Comparison of ENCODE assay signal across 8 cellular contexts in the genomic region with DNA sequence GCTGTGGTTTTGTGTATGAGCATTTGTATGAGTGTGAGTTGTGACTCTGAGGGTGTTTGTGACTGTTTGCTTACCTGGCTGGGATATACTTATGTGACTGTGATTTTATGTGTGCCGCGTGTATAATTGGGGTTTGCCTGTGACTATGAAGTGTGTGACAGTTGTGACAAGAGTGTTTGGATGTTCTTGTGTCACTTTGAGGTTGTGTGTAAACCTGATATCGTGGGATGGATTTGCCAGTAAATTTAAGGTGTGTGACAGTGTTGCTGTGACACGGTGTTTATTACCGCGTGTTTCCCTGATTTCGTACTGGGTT. TPM values are rescaled to one million over a fixed set of nuclear protein-coding genes. Genes with fewer than 3 reads are reported as not detected.
DNase-seq lines count a peak whose midpoint lies in the region; ATAC-seq and TF ChIP-seq lines count a peak whose summit lies in the region.

No MANE protein-coding gene starts in this region.

- intact Hi-C loops in gastrocnemius medialis (cut with DNase I; ENCODE audit: low total_unique reads) = loop anchor here (1.0 to 5.0 kb wide), 12 partner anchors 94 to 1336 kb away; partner anchors contain the start of genes IGFLR1, ZFP30, ZNF345 and ZNF527

- TF ChIP-seq POLR2A in gastrocnemius medialis (IDR thresholded peaks at IDR 0.05) = no peak

- H3K27ac ChIP-seq in SJCRH30 = peak overlapping the region; percentile 59; the same call in 1 of the 2 replicates
- peak overlapping the region; percentile 84 to 92 (median 89) for H3K27ac ChIP-seq in gastrocnemius medialis

- H3K4me3 ChIP-seq in SJCRH30 (peak overlapping the region; percentile 79), fibroblast of the aortic adventitia (ENCODE audit: low read depth, low read length) (peak overlapping the region; percentile 100), gastrocnemius medialis (peak overlapping the region; percentile 82 to 98 (median 93))

- DNase-seq in SJCRH30 (no peak), fibroblast of the aortic adventitia (ENCODE audit: low read depth) (no peak), gastrocnemius medialis (no peak), NCI-H187 (lab: John Stamatoyannopoulos, UW) (no peak), NCI-H526 (lab: John Stamatoyannopoulos, UW) (no peak), SKM-1 treated with dmso at 0.1 percent for 144 hours (lab: John Stamatoyannopoulos, UW; ENCODE audit: unreplicated experiment) (no peak)

- H3K36me3 ChIP-seq in SJCRH30 = peaks cover 12% of the 10 kb centered on the region
- H3K36me3 ChIP-seq in gastrocnemius medialis = peaks cover 0 to 30% of the 10 kb centered on the region in 2 donors

- H3K9me3 ChIP-seq in SJCRH30 (replicated peaks) = peaks cover 16% of the 10 kb centered on the region
- peaks cover 0 to 21% (median 0%) of the 10 kb centered on the region in 3 donors for H3K9me3 ChIP-seq in gastrocnemius medialis

- peak; percentile 4 for ATAC-seq in GM18511 (IDR thresholded peaks at IDR 0.05; ENCODE audit: unreplicated experiment)
- no peak for ATAC-seq in gastrocnemius medialis
- ATAC-seq in GM18868 (IDR thresholded peaks at IDR 0.05; ENCODE audit: unreplicated experiment) = no peak

- in situ Hi-C loops in gastrocnemius medialis (cut with MboI; ENCODE audit: low sequenced_read_pairs in 4 of 4) = no loop called here

- H3K27me3 ChIP-seq in SJCRH30 = no peaks in the 10 kb centered on the region
- H3K27me3 ChIP-seq in gastrocnemius medialis = no peaks in the 10 kb centered on the region

- H3K4me1 ChIP-seq in SJCRH30 = no peaks in the 10 kb centered on the region
- H3K4me1 ChIP-seq in gastrocnemius medialis = peaks cover 8 to 11% of the 10 kb centered on the region in 2 donors

- TF ChIP-seq CTCF in fibroblast of the aortic adventitia (IDR thresholded peaks at IDR 0.05; ENCODE audit: insufficient read depth, low read length) (no peak), gastrocnemius medialis (IDR thresholded peaks at IDR 0.05 in 4 of 5, conservative IDR thresholded peaks at IDR 0.05 in 1 of 5) (no peak)

RNA-seq across cellular contexts. Expression of gene ZNF420, which starts 0.4 kb away (rescaled TPM):
- 20.9 and 21.8 TPM in 2 replicates for total RNA-seq in SJCRH30 (2014; rRNA removed; shearing (Covaris generic))
- total RNA-seq in fibroblast of the aortic adventitia (ENCODE audit: low replicate concordance) (2.9 and 8.9 TPM in 2 replicates), gastrocnemius medialis (10 to 100 TPM in 1 of 4 donors, 1 to 10 TPM in 3; 3.0 to 15.4 (median 3.7) TPM)
